Comparison of ENCODE assay signal across 9 cellular contexts in genomic region chr19:19053508-19054314, GRCh38. TPM values are rescaled to one million over a fixed set of nuclear protein-coding genes. Genes with fewer than 3 reads are reported as not detected.
A peak's percentile ranks its signal among the peaks of the same experiment; 100 is the strongest.
DNase-seq lines count a peak whose midpoint lies in the region; ATAC-seq and TF ChIP-seq lines count a peak whose summit lies in the region.
"Had no signal": no experiment of that assay in that cellular context is flagged by ENCODE, and none has a peak within 500 bp of the region (broad histone marks: within the 10 kb centered on the region; RNA-seq: fewer than 3 reads in every experiment).

No MANE protein-coding gene starts in this region.

- TF ChIP-seq CTCF in fibroblast of mammary gland (conservative IDR thresholded peaks at IDR 0.05; ENCODE audit: control insufficient read depth, insufficient read depth, low read depth, low read length), result peak; percentile 60

- no CpG with 5 or more reads among the region's 25 CpGs for WGBS in neuronal stem cell (ENCODE audit: extremely low coverage in 2 of 2, insufficient read length in 2 of 2, insufficient replicate concordance in 1 of 2), 2 donors
- WGBS in aorta, 2 donors, result 88% methylated on average over 24 to 25 of the region's 25 CpGs

- H3K9ac ChIP-seq in neuronal stem cell (ENCODE audit: low read depth, low read length, poor library complexity), result no peak overlapping the region
- H3K9ac ChIP-seq: BLaER1 had no signal

- no peak overlapping the region for H2AFZ ChIP-seq in neuronal stem cell (ENCODE audit: low read length)

- H3K79me1 ChIP-seq in neuronal stem cell (ENCODE audit: low read depth, low read length), result peaks cover 4% of the 10 kb centered on the region

- H2BK5ac ChIP-seq in neuronal stem cell (ENCODE audit: low read length), result no peak overlapping the region

- H3K9me3 ChIP-seq in neuronal stem cell (replicated peaks in 1 of 2; ENCODE audit: control insufficient read depth in 2 of 2, insufficient read depth in 1 of 2, low read depth in 1 of 2, low read length in 2 of 2) (no peaks in the 10 kb centered on the region), aorta (ENCODE audit: control insufficient read depth, low read length) (no peaks in the 10 kb centered on the region)
- H3K9me3 ChIP-seq: BLaER1 had no signal

- no peak overlapping the region for H3K4me2 ChIP-seq in neuronal stem cell (ENCODE audit: insufficient read depth, low read length, poor library complexity, severe bottlenecking)
- H3K4me2 ChIP-seq: BLaER1 had no signal

- no peak overlapping the region for H4K8ac ChIP-seq in neuronal stem cell (ENCODE audit: low read depth, low read length)

- DNase-seq in DMS53 (lab: John Stamatoyannopoulos, UW), result peak; percentile 81
- no peak for DNase-seq in DMS53 treated with DMSO at 0.1 percent for 48 hours (lab: John Stamatoyannopoulos, UW; ENCODE audit: unreplicated experiment)
- peak; percentile 21 for DNase-seq in NCI-H2029 treated with DMSO at 0.1 percent for 48 hours (lab: John Stamatoyannopoulos, UW)
- peak; percentile 68 for DNase-seq in activated T-cell treated with anti-CD3 and anti-CD28 coated beads, Interleukin-2, amount 50 U/mL, for 1 hour
- peak; percentile 63 for DNase-seq in fibroblast of mammary gland (ENCODE audit: low read depth)
- DNase-seq in neuronal stem cell (ENCODE audit: low spot score), result peak; percentile 59
- DNase-seq in aorta, result peak; percentile 69 to 86
- DNase-seq in NCI-H187 treated with DMSO at 0.1 percent for 48 hours (lab: John Stamatoyannopoulos, UW), result no peak

- no peak overlapping the region for H3K14ac ChIP-seq in neuronal stem cell (ENCODE audit: low read length)

- H3K18ac ChIP-seq in neuronal stem cell (ENCODE audit: low read length), result no peak overlapping the region

- H2BK12ac ChIP-seq in neuronal stem cell (ENCODE audit: low read length), result no peak overlapping the region

- no peak overlapping the region for H3K4ac ChIP-seq in neuronal stem cell (ENCODE audit: low read length)

- H3K27me3 ChIP-seq in neuronal stem cell (ENCODE audit: control insufficient read depth in 3 of 3, insufficient read depth in 3 of 3, low read depth in 1 of 3, low read length in 3 of 3) (no peaks in the 10 kb centered on the region), aorta (ENCODE audit: control insufficient read depth in 1 of 2, insufficient read depth in 2 of 2, low read length in 1 of 2) (no peaks in the 10 kb centered on the region)
- H3K27me3 ChIP-seq: BLaER1 had no signal

- no peaks in the 10 kb centered on the region for H3K4me1 ChIP-seq in neuronal stem cell (ENCODE audit: control insufficient read depth in 2 of 2, insufficient read depth in 1 of 2, low read depth in 1 of 2, low read length in 2 of 2)
- H3K4me1 ChIP-seq in aorta (ENCODE audit: control insufficient read depth in 1 of 2, insufficient read depth in 2 of 2, low read length in 2 of 2), result no peaks in the 10 kb centered on the region
- H3K4me1 ChIP-seq: BLaER1 had no signal

- H2BK120ac ChIP-seq in neuronal stem cell (ENCODE audit: low read depth, low read length), result no peak overlapping the region

- H3K36me3 ChIP-seq in neuronal stem cell (replicated peaks in 1 of 2; ENCODE audit: control insufficient read depth in 2 of 2, insufficient read depth in 2 of 2, low read length in 2 of 2) (peaks cover 43 to 95% of the 10 kb centered on the region in 2 donors), aorta (ENCODE audit: control insufficient read depth in 1 of 2, insufficient read depth in 2 of 2, low read length in 1 of 2) (peaks cover 0 to 4% of the 10 kb centered on the region in 2 donors)

- peak; percentile 61 for ATAC-seq in aorta (ENCODE audit: low FRiP score)

- intact Hi-C loops in aorta (cut with DNase I), result loop anchor here in 1 of 2 donors (2.0 kb wide), 1 partner anchor 85 kb away; the partner anchor contains the start of gene TMEM161A

- H4K91ac ChIP-seq in neuronal stem cell (ENCODE audit: low read depth, low read length, poor library complexity), result no peak overlapping the region

- H3K27ac ChIP-seq in neuronal stem cell (replicated peaks; ENCODE audit: low read length), result no peak overlapping the region
- no peak overlapping the region for H3K27ac ChIP-seq in aorta (ENCODE audit: low read depth in 1 of 2, low read length in 2 of 2)
- H3K27ac ChIP-seq: BLaER1 had no signal

- peak overlapping the region; percentile 5 for H3K23ac ChIP-seq in neuronal stem cell (ENCODE audit: low read depth, low read length, poor library complexity)

- no peak overlapping the region for H2BK15ac ChIP-seq in neuronal stem cell (ENCODE audit: low read length)

- H3K4me3 ChIP-seq in fibroblast of mammary gland (ENCODE audit: control insufficient read depth, low read depth, low read length), result no peak overlapping the region
- H3K4me3 ChIP-seq in neuronal stem cell (ENCODE audit: low read length in 2 of 2), result no peak overlapping the region
- H3K4me3 ChIP-seq in aorta (ENCODE audit: low read length in 2 of 2), result no peak overlapping the region
- H3K4me3 ChIP-seq: BLaER1 had no signal

- no peak overlapping the region for H2AK5ac ChIP-seq in neuronal stem cell (ENCODE audit: low read depth, low read length)

RNA-seq across cellular contexts. Expression of gene SLC25A42, which starts 10.1 kb away (rescaled TPM):
- polyA plus RNA-seq in neuronal stem cell (2013, experiment 1 of 2), result 6.8 TPM
- polyA plus RNA-seq in neuronal stem cell (2013, experiment 2 of 2), result 7.2 TPM
- 10 to 100 TPM in 1 of 2 donors, 1 to 10 TPM in 1; 9.4 to 10.3 TPM for total RNA-seq in aorta
- 10 to 100 TPM in 1 of 2 donors, 1 to 10 TPM in 1; 3.8 to 12.5 TPM for polyA plus RNA-seq in aorta

RNA-seq across cellular contexts. Expression of gene ARMC6, which starts 20.3 kb away (rescaled TPM):
- 15.0 TPM for polyA plus RNA-seq in neuronal stem cell (2013, experiment 1 of 2)
- polyA plus RNA-seq in neuronal stem cell (2013, experiment 2 of 2), result 14.5 TPM
- 10 to 100 TPM; 11.7 to 13.1 TPM for total RNA-seq in aorta
- 10 to 100 TPM in 1 of 2 donors, 1 to 10 TPM in 1; 8.8 to 13.2 TPM for polyA plus RNA-seq in aorta

RNA-seq across cellular contexts. Expression of gene SUGP2, which starts 20.4 kb away (rescaled TPM):
- polyA plus RNA-seq in neuronal stem cell (2013, experiment 1 of 2), result 103 TPM
- 101 TPM for polyA plus RNA-seq in neuronal stem cell (2013, experiment 2 of 2)
- total RNA-seq in aorta, result 10 to 100 TPM; 61.0 to 93.1 TPM
- polyA plus RNA-seq in aorta, result 10 to 100 TPM in 1 of 2 donors, 1 to 10 TPM in 1; 7.4 to 61.3 TPM

Comparison
In these comparisons a context has a peak if more than half of its experiments do, and no peak if none do; other contexts are left out.
1. DNase-seq: peak in DMS53 (single experiment), NCI-H2029 treated with DMSO at 0.1 percent for 48 hours (single experiment), activated T-cell treated with anti-CD3 and anti-CD28 coated beads, Interleukin-2, amount 50 U/mL, for 1 hour (single experiment), fibroblast of mammary gland (single experiment), neuronal stem cell (single experiment) and aorta (2 of 2); none in DMS53 treated with DMSO at 0.1 percent for 48 hours (single experiment) and NCI-H187 treated with DMSO at 0.1 percent for 48 hours (single experiment).